26 cellular contexts compared by ENCODE assay signal in the genomic region with DNA sequence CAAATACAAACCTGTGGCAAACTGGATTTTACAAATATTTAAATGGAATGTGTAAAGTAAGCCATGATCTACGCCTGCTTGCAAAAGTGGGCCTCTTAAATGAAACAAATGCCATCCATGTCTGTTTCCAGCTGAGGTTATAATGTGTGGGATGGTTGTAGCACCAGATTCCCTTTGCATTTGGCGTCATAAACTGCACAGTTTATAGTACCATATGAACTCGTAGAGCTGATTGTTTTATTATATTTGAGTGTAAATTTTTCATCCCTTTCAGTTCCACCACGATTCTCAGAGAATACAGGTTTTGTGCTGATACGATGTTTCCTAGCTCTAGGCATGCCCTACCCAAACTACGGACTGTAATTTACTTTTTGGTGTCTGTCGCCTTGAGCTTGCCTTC.
"Had no signal": no experiment of that assay in that cellular context is flagged by ENCODE, and none has a peak within 500 bp of the region (broad histone marks: within the 10 kb centered on the region; RNA-seq: fewer than 3 reads in every experiment).

No MANE protein-coding gene starts in this region.

- H3K4me3 ChIP-seq: body of pancreas, coronary artery, dorsolateral prefrontal cortex, esophagus muscularis mucosa had no signal

- H3K27me3 ChIP-seq: body of pancreas, dorsolateral prefrontal cortex, esophagus muscularis mucosa had no signal

- H3K9me3 ChIP-seq: body of pancreas, esophagus muscularis mucosa had no signal

- ATAC-seq: activated CD4-positive, alpha-beta T cell treated with anti-CD3 and anti-CD28 coated beads for 36 hours; activated CD8-positive, alpha-beta memory T cell treated with anti-CD3 and anti-CD28 coated beads, Interleukin-2, amount 10 ng/mL, durations not matched to agents 7 days and 5 days; activated CD8-positive, alpha-beta T cell treated with anti-CD3 and anti-CD28 coated beads, Interleukin-2, amount 10 ng/mL, durations not matched to agents 7 days and 5 days; activated naive CD4-positive, alpha-beta T cell treated with anti-CD3 and anti-CD28 coated beads, Interleukin-2, amount 50 U/mL, for 72 hours; body of pancreas had no signal

- H3K27ac ChIP-seq: body of pancreas, coronary artery, dorsolateral prefrontal cortex, esophagus muscularis mucosa had no signal

- DNase-seq: activated CD4-positive, alpha-beta memory T cell treated with anti-CD3 and anti-CD28 coated beads for 36 hours; activated CD4-positive, alpha-beta T cell treated with anti-CD3 and anti-CD28 coated beads for 36 hours; activated CD4-positive, alpha-beta T cell treated with anti-CD3 and anti-CD28 coated beads, Interleukin-2, amount 10 ng/mL, durations not matched to agents 24 days and 14 days; activated CD4-positive, CD25-positive, alpha-beta regulatory T cell; activated CD4-positive, CD25-positive, alpha-beta regulatory T cell treated with anti-CD3 and anti-CD28 coated beads, Interleukin-2, amount 50 U/mL, for 72 hours; activated CD8-positive, alpha-beta memory T cell treated with anti-CD3 and anti-CD28 coated beads, Interleukin-2, amount 10 ng/mL, durations not matched to agents 7 days and 5 days; activated CD8-positive, alpha-beta memory T cell treated with anti-CD3 and anti-CD28 coated beads, Interleukin-2, amount 50 U/mL, for 4 hours; activated CD8-positive, alpha-beta T cell treated with anti-CD3 and anti-CD28 coated beads, Interleukin-2, amount 10 ng/mL, durations not matched to agents 7 days and 5 days; activated effector memory CD4-positive, alpha-beta T cell treated with anti-CD3 and anti-CD28 coated beads, Interleukin-2, amount 50 U/mL, for 16 hours; activated naive CD4-positive, alpha-beta T cell treated with anti-CD3 and anti-CD28 coated beads for 36 hours; activated naive CD8-positive, alpha-beta T cell treated with anti-CD3 and anti-CD28 coated beads, Interleukin-2, amount 10 ng/mL, durations not matched to agents 7 days and 5 days; activated T-cell treated with anti-CD3 and anti-CD28 coated beads, Interleukin-2, amount 50 U/mL, for 1 hour; activated T-cell treated with anti-CD3 and anti-CD28 coated beads, Interleukin-2, amount 50 U/mL, for 48 hours; amniotic stem cell; anterior cingulate cortex; body of pancreas; caudate nucleus; dorsolateral prefrontal cortex; effector memory CD4-positive, alpha-beta T cell; erythroblast; foreskin melanocyte; head of caudate nucleus; T-helper 2 cell had no signal

- H3K36me3 ChIP-seq: esophagus muscularis mucosa had no signal

- H3K4me1 ChIP-seq: body of pancreas had no signal
